Comparison of ENCODE assay signal across 8 cellular contexts in genomic region chr4:173167793-173168395, GRCh38. TPM values are rescaled to one million over a fixed set of nuclear protein-coding genes. Genes with fewer than 3 reads are reported as not detected.
DNase-seq lines count a peak whose midpoint lies in the region; ATAC-seq, FAIRE-seq and TF ChIP-seq lines count a peak whose summit lies in the region.

No MANE protein-coding gene starts in this region.

- TSS peak; percentile 61 for BruUV-seq in K562 (replicated peaks; lab: Mats Ljungman, UMichigan)

- H3K9me3 ChIP-seq in K562 (replicated peaks; ENCODE audit: control insufficient read depth, insufficient read depth, low read depth, low read length), result no peaks in the 10 kb centered on the region
- no peaks in the 10 kb centered on the region for H3K9me3 ChIP-seq in iPS-18c (ENCODE audit: control insufficient read depth, insufficient read depth, low read length)
- no peaks in the 10 kb centered on the region for H3K9me3 ChIP-seq in skeletal muscle satellite cell (replicated peaks; ENCODE audit: low read length)

- H3K36me3 ChIP-seq in K562 (ENCODE audit: control insufficient read depth, insufficient read depth, low read length) (no peaks in the 10 kb centered on the region), skeletal muscle satellite cell (ENCODE audit: insufficient read depth, low read length) (no peaks in the 10 kb centered on the region)

- CTCF ChIA-PET in K562 (lab: Yijun Ruan, JAX; ENCODE audit: low intra/inter-chr PET ratio), result no interaction called here

- H3K9me1 ChIP-seq in K562 (ENCODE audit: control insufficient read depth, insufficient read depth, low read length), result no peaks in the 10 kb centered on the region

- H3K79me2 ChIP-seq in K562 (ENCODE audit: control insufficient read depth, insufficient read depth, low read length), result peaks cover 55% of the 10 kb centered on the region

- H3K9ac ChIP-seq in K562 (ENCODE audit: insufficient read depth in 1 of 2, low read depth in 2 of 2, low read length in 2 of 2) (peak overlapping the region; percentile 92 to 97), skeletal muscle satellite cell (ENCODE audit: low read depth, low read length) (peak overlapping the region; percentile 81)

- H4K20me1 ChIP-seq in K562 (replicated peaks; ENCODE audit: control insufficient read depth, insufficient read depth, low read length), result no peaks in the 10 kb centered on the region

- peak overlapping the region; percentile 91 for H3K27ac ChIP-seq in K562 (ENCODE audit: extremely low read depth, low read depth, low read length)

- H3K4me2 ChIP-seq in K562 (ENCODE audit: insufficient read depth, low read length) (peak overlapping the region; percentile 94), skeletal muscle satellite cell (ENCODE audit: low read length) (peak overlapping the region; percentile 97)

- intact Hi-C loops in K562 (cut with micrococcal nuclease), result loop anchor here (5.0 kb wide), 1 partner anchor 126 kb away; no protein-coding TSS in a partner anchor

- POLR2A ChIA-PET in K562 (lab: Yijun Ruan, JAX), result interaction anchor here (0.7 to 2.7 kb wide), 3 partner anchors 8 to 15 kb away, joined by 3 to 9 read pairs (median 3); no protein-coding TSS in a partner anchor

- H3K27me3 ChIP-seq in K562 (ENCODE audit: control insufficient read depth in 2 of 2, insufficient read depth in 2 of 2, low read length in 2 of 2), result no peaks in the 10 kb centered on the region
- H3K27me3 ChIP-seq in skeletal muscle satellite cell (ENCODE audit: control insufficient read depth, insufficient read depth, low read length), result no peaks in the 10 kb centered on the region

- peak; percentile 34 for ATAC-seq in K562
- ATAC-seq in GM19397 (IDR thresholded peaks at IDR 0.05; ENCODE audit: unreplicated experiment), result no peak

- peak; percentile 43 for DNase-seq in COR-L47 (lab: John Stamatoyannopoulos, UW)
- DNase-seq in GM19238 (ENCODE audit: insufficient read length, low spot score), result peak; percentile 36
- DNase-seq in HTR-8/SVneo (ENCODE audit: insufficient read length, low spot score), result peak; percentile 57
- peak; percentile 41 to 75 (median 52) for DNase-seq in K562 (ENCODE audit: extremely low read depth in 1 of 4, low spot score in 3 of 4)

- TF ChIP-seq CTCF in K562 (IDR thresholded peaks at IDR 0.05 in 2 of 3, conservative IDR thresholded peaks at IDR 0.05 in 1 of 3; ENCODE audit: insufficient read depth in 2 of 3, low read depth in 1 of 3, low read length in 3 of 3), result no peak

- H3K4me3 ChIP-seq in K562, result peak overlapping the region; percentile 67
- H3K4me3 ChIP-seq in iPS-18c (ENCODE audit: insufficient read depth, low read depth, low read length), result peak overlapping the region; percentile 71
- peak overlapping the region; percentile 79 for H3K4me3 ChIP-seq in skeletal muscle satellite cell (ENCODE audit: low read length)

- no peak for TF ChIP-seq RAD21 in K562 (CRISPR knock-in tag; conservative IDR thresholded peaks at IDR 0.05 in 1 of 2, IDR thresholded peaks at IDR 0.05 in 1 of 2)

- peak overlapping the region; percentile 96 for H2AFZ ChIP-seq in K562 (ENCODE audit: low read depth, low read length)

- no peak for FAIRE-seq in HTR-8/SVneo (lab: Jason Lieb, UNC)
- FAIRE-seq in K562 (lab: Jason Lieb, UNC), result peak; percentile 75

- under 1% methylated on average over 19 of the region's 19 CpGs for WGBS in K562 (ENCODE audit: insufficient coverage, low coverage, missing lambda C conversion rate)

- peak; percentile 50; the same call in 1 of the 2 replicates for TF ChIP-seq POLR2A in Raji (IDR thresholded peaks at IDR 0.05; ENCODE audit: insufficient read depth, low read depth, low read length)
- no peak for TF ChIP-seq POLR2A in K562 (conservative IDR thresholded peaks at IDR 0.05)

- H3K4me1 ChIP-seq in K562 (replicated peaks in 1 of 2; ENCODE audit: control insufficient read depth in 2 of 2, insufficient read depth in 2 of 2, low read length in 2 of 2) (peaks cover 20 to 29% of the 10 kb centered on the region in 2 experiments; a peak in 4 of 5 replicates), skeletal muscle satellite cell (ENCODE audit: control insufficient read depth, insufficient read depth, low read length) (peaks cover 19% of the 10 kb centered on the region)

- TF ChIP-seq EP300 in K562 (IDR thresholded peaks at IDR 0.05; ENCODE audit: low read length), result no peak

- in situ Hi-C loops in K562 (cut with MboI), result loop anchor here (5.0 kb wide), 1 partner anchor 141 kb away; no protein-coding TSS in a partner anchor

TF ChIP-seq in K562, 482 proteins besides CTCF, POLR2A, EP300 and RAD21 (continues in another document):
- TF ChIP-seq FOXK2 (conservative IDR thresholded peaks at IDR 0.05 in 1 of 2, IDR thresholded peaks at IDR 0.05 in 1 of 2; ENCODE audit: low read depth in 2 of 2) (no peak), ZC3H11A (IDR thresholded peaks at IDR 0.05; ENCODE audit: low read depth, low read length) (no peak), TEAD4 (IDR thresholded peaks at IDR 0.05; ENCODE audit: low read length) (no peak), TEAD4 (CRISPR knock-in tag; IDR thresholded peaks at IDR 0.05; ENCODE audit: borderline replicate concordance) (no peak), L3MBTL2 (IDR thresholded peaks at IDR 0.05) (peak; percentile 73), BHLHE40 (IDR thresholded peaks at IDR 0.05; ENCODE audit: low read length) (no peak), ETV6 (IDR thresholded peaks at IDR 0.05; ENCODE audit: borderline replicate concordance in 1 of 2, low read depth in 2 of 2, low read length in 1 of 2) (0 out of 4 replicates have a peak, but pooled peaks of 1 of the 2 experiments have one; percentile 12), ETV6 (CRISPR knock-in tag; IDR thresholded peaks at IDR 0.05; ENCODE audit: borderline replicate concordance) (no peak), POLR2AphosphoS5 (IDR thresholded peaks at IDR 0.05; ENCODE audit: control insufficient read depth, insufficient read depth, low read depth, low read length) (no peak; the same call in 1 of the 2 replicates), ETV1 (tag; conservative IDR thresholded peaks at IDR 0.05; ENCODE audit: low read depth) (no peak; the same call in 1 of the 2 replicates)
- TF ChIP-seq, protein P1, sequence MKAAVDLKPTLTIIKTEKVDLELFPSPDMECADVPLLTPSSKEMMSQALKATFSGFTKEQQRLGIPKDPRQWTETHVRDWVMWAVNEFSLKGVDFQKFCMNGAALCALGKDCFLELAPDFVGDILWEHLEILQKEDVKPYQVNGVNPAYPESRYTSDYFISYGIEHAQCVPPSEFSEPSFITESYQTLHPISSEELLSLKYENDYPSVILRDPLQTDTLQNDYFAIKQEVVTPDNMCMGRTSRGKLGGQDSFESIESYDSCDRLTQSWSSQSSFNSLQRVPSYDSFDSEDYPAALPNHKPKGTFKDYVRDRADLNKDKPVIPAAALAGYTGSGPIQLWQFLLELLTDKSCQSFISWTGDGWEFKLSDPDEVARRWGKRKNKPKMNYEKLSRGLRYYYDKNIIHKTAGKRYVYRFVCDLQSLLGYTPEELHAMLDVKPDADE (conservative IDR thresholded peaks at IDR 0.05; ENCODE audit: control insufficient read depth, low read depth, low read length), result no peak
- TF ChIP-seq, protein P2, sequence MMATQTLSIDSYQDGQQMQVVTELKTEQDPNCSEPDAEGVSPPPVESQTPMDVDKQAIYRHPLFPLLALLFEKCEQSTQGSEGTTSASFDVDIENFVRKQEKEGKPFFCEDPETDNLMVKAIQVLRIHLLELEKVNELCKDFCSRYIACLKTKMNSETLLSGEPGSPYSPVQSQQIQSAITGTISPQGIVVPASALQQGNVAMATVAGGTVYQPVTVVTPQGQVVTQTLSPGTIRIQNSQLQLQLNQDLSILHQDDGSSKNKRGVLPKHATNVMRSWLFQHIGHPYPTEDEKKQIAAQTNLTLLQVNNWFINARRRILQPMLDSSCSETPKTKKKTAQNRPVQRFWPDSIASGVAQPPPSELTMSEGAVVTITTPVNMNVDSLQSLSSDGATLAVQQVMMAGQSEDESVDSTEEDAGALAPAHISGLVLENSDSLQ (IDR thresholded peaks at IDR 0.05), result peak; percentile 79

RNA-seq across cellular contexts. Expression of gene GALNT7, which starts 0.7 kb away (rescaled TPM):
- 42.3 and 108 TPM in 2 replicates for total RNA-seq in K562 (2011; cell fraction: chromatin; rRNA removed; ENCODE audit: low replicate concordance)
- total RNA-seq in K562 (2011; cell fraction: nucleolus; rRNA removed), result 23.0 and 36.6 TPM in 2 replicates
- total RNA-seq in K562 (2011; cell fraction: nucleoplasm; rRNA removed), result 55.6 and 77.9 TPM in 2 replicates
- total RNA-seq in K562 (2014; rRNA removed) (17.7 and 19.4 TPM in 2 replicates), K562 (2014; rRNA removed; fragmentation: Illumina TruSeq; extraction: Trizol) (33.4 and 38.6 TPM in 2 replicates), K562 (2015; rRNA removed; fragmentation: Illumina TruSeq; extraction: Trizol) (31.8 and 38.7 TPM in 2 replicates), K562 (2021) (31.1 and 33.2 TPM in 2 replicates)
- polyA plus RNA-seq in K562 (2011; rRNA removed) (21.3 and 33.2 TPM in 2 replicates), K562 (2014; fragmentation: Illumina TruSeq; extraction: Trizol) (27.3 and 32.8 TPM in 2 replicates), K562 (2014; fragmentation: Nextera tagmentation; extraction: Ambion mirVana) (10 to 100 TPM; 16.7 to 26.1 TPM), K562 (2014; rRNA removed) (21.1 and 21.6 TPM in 2 replicates)
- polyA plus RNA-seq in K562 (2011; cell fraction: cytosol; rRNA removed), result 4.3 and 9.6 TPM in 2 replicates
- polyA plus RNA-seq in K562 (2011; cell fraction: nucleus; rRNA removed), result 29.3 and 34.4 TPM in 2 replicates
- polyA plus RNA-seq in K562 (2012), result 21.2 and 27.6 TPM in 2 replicates
- 50.8 and 57.2 TPM in 2 replicates for polyA minus RNA-seq in K562 (2011; rRNA and poly(A)+ RNA removed)
- 15.0 and 22.5 TPM in 2 replicates for polyA minus RNA-seq in K562 (2011; cell fraction: cytosol; rRNA and poly(A)+ RNA removed)
- polyA minus RNA-seq in K562 (2011; cell fraction: nucleus; rRNA and poly(A)+ RNA removed), result 31.9 and 40.0 TPM in 2 replicates
- total RNA-seq in skeletal muscle satellite cell (2012; rRNA removed), result 23.2 and 27.4 TPM in 2 replicates
